In genomic region chr19:35143231-35143715, GRCh38 we compare ENCODE assay signal across 8 cellular contexts. TPM values are rescaled to one million over a fixed set of nuclear protein-coding genes. Genes with fewer than 3 reads are reported as not detected.
DNase-seq lines count a peak whose midpoint lies in the region; ATAC-seq, FAIRE-seq and TF ChIP-seq lines count a peak whose summit lies in the region.

FXYD7 (plus strand) TSS chr19:35143255; CDS start chr19:35143334, 79 bp downstream.

- peak within 1 kb of the TSS; percentile 34 to 64 (median 50); a peak in 19 of 20 replicates for H3K4me3 ChIP-seq in BLaER1 treated with 17β-estradiol and CSF1 and Interleukin-3, amounts not matched to agents 10 nM and 100 nM
- peak within 1 kb of the TSS; percentile 78 for H3K4me3 ChIP-seq in HUES6 (ENCODE audit: low read depth, low read length)
- peak within 1 kb of the TSS; percentile 43 for H3K4me3 ChIP-seq in K562
- H3K4me3 ChIP-seq in MG63: no peak within 1 kb of the TSS

- no TSS peak for BruUV-seq in K562 (replicated peaks; lab: Mats Ljungman, UMichigan)

- intact Hi-C loops in K562 (cut with micrococcal nuclease): loop anchor here (5.0 kb wide), 1 partner anchor 124 kb away; the partner anchor contains the start of gene USF2

- no peak for TF ChIP-seq CTCF in K562 (IDR thresholded peaks at IDR 0.05 in 2 of 3, conservative IDR thresholded peaks at IDR 0.05 in 1 of 3; ENCODE audit: insufficient read depth in 2 of 3, low read depth in 1 of 3, low read length in 3 of 3)
- TF ChIP-seq CTCF in GM13976 (IDR thresholded peaks at IDR 0.05; ENCODE audit: borderline replicate concordance, control extremely low read depth, extremely low read depth, insufficient read depth, missing control alignments): no peak

- no peaks in the 10 kb centered on the region for H3K36me3 Mint-ChIP-seq in naive B cell

- peak within 1 kb of the TSS; percentile 90 to 98 (median 95) for H3K4me2 ChIP-seq in BLaER1 treated with 17β-estradiol and CSF1 and Interleukin-3, amounts not matched to agents 10 nM and 100 nM
- peak within 1 kb of the TSS; percentile 78 for H3K4me2 ChIP-seq in K562 (ENCODE audit: insufficient read depth, low read length)

- H3K9me3 ChIP-seq in BLaER1 treated with 17β-estradiol and CSF1 and Interleukin-3, amounts not matched to agents 10 nM and 100 nM (replicated peaks in 1 of 11): no peaks in the 10 kb centered on the region
- H3K9me3 ChIP-seq in HUES6 (ENCODE audit: control insufficient read depth, insufficient read depth, low read depth, low read length) (no peaks in the 10 kb centered on the region), K562 (replicated peaks; ENCODE audit: control insufficient read depth, insufficient read depth, low read depth, low read length) (no peaks in the 10 kb centered on the region), MG63 (no peaks in the 10 kb centered on the region)

- in situ Hi-C loops in K562 (cut with MboI) (no loop called here), GM13976 (cut with MboI; ENCODE audit: low sequenced_read_pairs, unreplicated experiment) (no loop called here)

- H3K4me1 ChIP-seq in BLaER1 treated with 17β-estradiol and CSF1 and Interleukin-3, amounts not matched to agents 10 nM and 100 nM: peaks cover 36 to 81% (median 74%) of the 10 kb centered on the region in 10 experiments
- peaks cover 36% of the 10 kb centered on the region for H3K4me1 ChIP-seq in HUES6 (ENCODE audit: control insufficient read depth, insufficient read depth, low read length)
- peaks cover 13 to 58% of the 10 kb centered on the region in 2 experiments for H3K4me1 ChIP-seq in K562 (replicated peaks in 1 of 2; ENCODE audit: control insufficient read depth in 2 of 2, insufficient read depth in 2 of 2, low read length in 2 of 2)

- H3K27ac Mint-ChIP-seq in naive B cell: peak within 1 kb of the TSS in 4 of 6 donors; percentile 25 to 96 (median 81)

- TF ChIP-seq EP300 in K562 (IDR thresholded peaks at IDR 0.05; ENCODE audit: low read length): no peak

- DNase-seq in K562 (ENCODE audit: extremely low read depth in 1 of 4, low spot score in 3 of 4): no peak
- peak; percentile 12 for DNase-seq in naive B cell
- no peak for DNase-seq in HT-29 (ENCODE audit: low spot score)
- DNase-seq in MG63: no peak
- DNase-seq in GM13976 (ENCODE audit: low spot score): no peak

- H3K36me3 ChIP-seq in BLaER1 treated with 17β-estradiol and CSF1 and Interleukin-3, amounts not matched to agents 10 nM and 100 nM: no peaks in the 10 kb centered on the region
- H3K36me3 ChIP-seq in HUES6 (ENCODE audit: control insufficient read depth, insufficient read depth, low read length) (no peaks in the 10 kb centered on the region), K562 (ENCODE audit: control insufficient read depth, insufficient read depth, low read length) (peaks cover 7% of the 10 kb centered on the region; the same call in 2 of the 3 replicates), MG63 (no peaks in the 10 kb centered on the region)

- ATAC-seq in K562: no peak
- no peak for ATAC-seq in naive B cell (ENCODE audit: low read depth in 2 of 2)
- no peak for ATAC-seq in GM21717 (IDR thresholded peaks at IDR 0.05; ENCODE audit: unreplicated experiment)

- peaks cover 0 to 9% (median 8%) of the 10 kb centered on the region in 3 donors for H3K27me3 Mint-ChIP-seq in naive B cell

- WGBS in K562 (ENCODE audit: insufficient coverage, low coverage, missing lambda C conversion rate): 25% methylated on average over 7 of the region's 31 CpGs

- H3K4me1 Mint-ChIP-seq in naive B cell: peaks cover 27 to 43% (median 37%) of the 10 kb centered on the region in 3 donors

- H3K4me3 Mint-ChIP-seq in naive B cell: peak within 1 kb of the TSS; percentile 78 to 92 (median 85)

- H3K9ac ChIP-seq in BLaER1 treated with 17β-estradiol and CSF1 and Interleukin-3, amounts not matched to agents 10 nM and 100 nM: peak within 1 kb of the TSS in 8 of 11 experiments; percentile 38 to 68 (median 56); a peak in 12 of 22 replicates
- H3K9ac ChIP-seq in HUES6 (ENCODE audit: low read length): peak within 1 kb of the TSS; percentile 29
- H3K9ac ChIP-seq in K562 (ENCODE audit: insufficient read depth in 1 of 2, low read depth in 2 of 2, low read length in 2 of 2): peak within 1 kb of the TSS; percentile 42 to 89; a peak in 3 of 4 replicates

- peaks cover 0 to 5% (median 0%) of the 10 kb centered on the region in 11 experiments; a peak in 2 of 22 replicates for H4K20me1 ChIP-seq in BLaER1 treated with 17β-estradiol and CSF1 and Interleukin-3, amounts not matched to agents 10 nM and 100 nM
- H4K20me1 ChIP-seq in K562 (replicated peaks; ENCODE audit: control insufficient read depth, insufficient read depth, low read length): peaks cover 12% of the 10 kb centered on the region

- no peaks in the 10 kb centered on the region for H3K9me3 Mint-ChIP-seq in naive B cell

- POLR2A ChIA-PET in K562 (lab: Yijun Ruan, JAX): interaction anchor here (0.6 to 1.0 kb wide), 4 partner anchors 118 to 750 kb away, joined by 3 to 5 read pairs (median 3); no protein-coding TSS in a partner anchor

- CTCF ChIA-PET in K562 (lab: Yijun Ruan, JAX; ENCODE audit: low intra/inter-chr PET ratio): no interaction called here

- H3K27ac ChIP-seq in BLaER1 treated with 17β-estradiol and CSF1 and Interleukin-3, amounts not matched to agents 10 nM and 100 nM: no peak within 1 kb of the TSS
- H3K27ac ChIP-seq in HUES6 (ENCODE audit: low read depth, low read length) (no peak within 1 kb of the TSS), K562 (ENCODE audit: extremely low read depth, low read depth, low read length) (peak within 1 kb of the TSS; percentile 19; the same call in 1 of the 3 replicates)

- peaks cover 9 to 36% (median 22%) of the 10 kb centered on the region in 11 experiments; a peak in 20 of 22 replicates for H3K27me3 ChIP-seq in BLaER1 treated with 17β-estradiol and CSF1 and Interleukin-3, amounts not matched to agents 10 nM and 100 nM
- H3K27me3 ChIP-seq in HUES6 (ENCODE audit: control insufficient read depth, insufficient read depth, low read length) (peaks cover 26% of the 10 kb centered on the region), K562 (ENCODE audit: control insufficient read depth in 2 of 2, insufficient read depth in 2 of 2, low read length in 2 of 2) (no peaks in the 10 kb centered on the region; a peak in 1 of 5 replicates), MG63 (no peaks in the 10 kb centered on the region)

- no peaks in the 10 kb centered on the region for H3K9me1 ChIP-seq in K562 (ENCODE audit: control insufficient read depth, insufficient read depth, low read length)

- no peak for FAIRE-seq in K562 (lab: Jason Lieb, UNC)

- peak within 1 kb of the TSS; percentile 95 for H2AFZ ChIP-seq in K562 (ENCODE audit: low read depth, low read length)

- TF ChIP-seq RAD21 in K562 (CRISPR knock-in tag; conservative IDR thresholded peaks at IDR 0.05 in 1 of 2, IDR thresholded peaks at IDR 0.05 in 1 of 2): no peak

- no peak for TF ChIP-seq POLR2A in K562 (conservative IDR thresholded peaks at IDR 0.05)

- H3K79me2 ChIP-seq in K562 (ENCODE audit: control insufficient read depth, insufficient read depth, low read length): no peaks in the 10 kb centered on the region

TF ChIP-seq in K562, 482 proteins besides CTCF, POLR2A, EP300 and RAD21 (continues in another document):
- TF ChIP-seq NKRF (IDR thresholded peaks at IDR 0.05; ENCODE audit: borderline replicate concordance) (no peak), STAG1 (CRISPR knock-in tag; IDR thresholded peaks at IDR 0.05; ENCODE audit: borderline replicate concordance) (no peak)

RNA-seq across cellular contexts. Expression of gene FXYD7, which starts in this region (rescaled TPM):
- total RNA-seq in K562 (2011; cell fraction: chromatin; rRNA removed; ENCODE audit: low replicate concordance): 0.39 and 0.76 TPM in 2 replicates
- total RNA-seq in K562 (2011; cell fraction: nucleolus; rRNA removed): not detected in 2 replicates
- total RNA-seq in K562 (2011; cell fraction: nucleoplasm; rRNA removed): not detected in 2 replicates
- not detected in 2 replicates for total RNA-seq in K562 (2014; rRNA removed)
- not detected in 2 replicates for total RNA-seq in K562 (2014; rRNA removed; fragmentation: Illumina TruSeq; extraction: Trizol)
- 0.26 and 0.36 TPM in 2 replicates for total RNA-seq in K562 (2015; rRNA removed; fragmentation: Illumina TruSeq; extraction: Trizol)
- 0.27 and 0.80 TPM in 2 replicates for total RNA-seq in K562 (2021)
- 0.18 and 0.26 TPM in 2 replicates for polyA plus RNA-seq in K562 (2011; rRNA removed)
- polyA plus RNA-seq in K562 (2011; cell fraction: cytosol; rRNA removed): 0.24 and 0.51 TPM in 2 replicates
- polyA plus RNA-seq in K562 (2011; cell fraction: nucleus; rRNA removed): 0.48 and 1.2 TPM in 2 replicates
- 1.4 and 1.5 TPM in 2 replicates for polyA plus RNA-seq in K562 (2012)
- 0.28 TPM in 1 of 2 replicates, not detected in the other for polyA plus RNA-seq in K562 (2014; fragmentation: Illumina TruSeq; extraction: Trizol)
- polyA plus RNA-seq in K562 (2014; fragmentation: Nextera tagmentation; extraction: Ambion mirVana): under 1 TPM; 0.10 to 0.13 TPM
- polyA plus RNA-seq in K562 (2014; rRNA removed): 0.32 and 0.46 TPM in 2 replicates
- not detected in 2 replicates for polyA minus RNA-seq in K562 (2011; rRNA and poly(A)+ RNA removed)
- polyA minus RNA-seq in K562 (2011; cell fraction: cytosol; rRNA and poly(A)+ RNA removed): not detected in 2 replicates
- not detected in 2 replicates for polyA minus RNA-seq in K562 (2011; cell fraction: nucleus; rRNA and poly(A)+ RNA removed)
- polyA plus RNA-seq in naive B cell (ENCODE audit: low read depth in 6 of 6): 1 to 10 TPM; 2.0 to 4.5 (median 3.4) TPM
- not detected in 2 replicates for total RNA-seq in HT-29 (2014; rRNA removed; shearing (Covaris generic))
- not detected in 2 replicates for total RNA-seq in MG63 (2014; rRNA removed; shearing (Covaris generic); ENCODE audit: low replicate concordance)
